In genomic region chr16:89973235-89973634, GRCh38 we compare ENCODE assay signal across 8 cellular contexts.
DNase-seq lines count a peak whose midpoint lies in the region; ATAC-seq lines count a peak whose summit lies in the region.

No MANE protein-coding gene starts in this region.

- H3K36me3 Mint-ChIP-seq in central memory CD8-positive, alpha-beta T cell (ENCODE audit: insufficient read depth): peaks cover 17% of the 10 kb centered on the region

- H3K27ac Mint-ChIP-seq in central memory CD8-positive, alpha-beta T cell (ENCODE audit: low read depth): peak overlapping the region; percentile 100

- no peak for DNase-seq in central memory CD8-positive, alpha-beta T cell (ENCODE audit: low spot score in 2 of 2)
- DNase-seq in NCI-H526 (lab: John Stamatoyannopoulos, UW) (no peak), GOT3 (lab: John Stamatoyannopoulos, UW) (no peak), pons (ENCODE audit: low spot score) (no peak)

- ATAC-seq in central memory CD8-positive, alpha-beta T cell (replicated peaks; ENCODE audit: extremely low read depth, poor library complexity, severe bottlenecking): no peak
- ATAC-seq in HG02571 (IDR thresholded peaks at IDR 0.05; ENCODE audit: unreplicated experiment): no peak

- H3K27me3 ChIP-seq in ACC112 (ENCODE audit: insufficient read depth, low read length): no peaks in the 10 kb centered on the region
- no peaks in the 10 kb centered on the region for H3K27me3 ChIP-seq in HUES6 (ENCODE audit: control insufficient read depth, insufficient read depth, low read length)
- H3K27me3 ChIP-seq in muscle layer of duodenum (ENCODE audit: low read depth, low read length): no peaks in the 10 kb centered on the region

- H3K4me1 ChIP-seq in ACC112 (ENCODE audit: control insufficient read depth, insufficient read depth, low read length, unreplicated experiment): peaks cover 18% of the 10 kb centered on the region
- H3K4me1 ChIP-seq in HUES6 (ENCODE audit: control insufficient read depth, insufficient read depth, low read length): 0 out of 2 replicates have a peak, but pooled peaks cover 5% of the 10 kb centered on the region
- peaks cover 0 to 28% of the 10 kb centered on the region in 2 donors for H3K4me1 ChIP-seq in muscle layer of duodenum (ENCODE audit: control insufficient read depth in 1 of 2, insufficient read depth in 2 of 2, low read length in 2 of 2)

- H3K79me2 ChIP-seq in ACC112 (ENCODE audit: control insufficient read depth, insufficient read depth, low read length, unreplicated experiment): peaks cover 66% of the 10 kb centered on the region

- H3K4me1 Mint-ChIP-seq in central memory CD8-positive, alpha-beta T cell: peaks cover 20% of the 10 kb centered on the region

- H3K36me3 ChIP-seq in ACC112 (ENCODE audit: insufficient read depth, low read length) (peaks cover 13% of the 10 kb centered on the region; the same call in 1 of the 2 replicates), HUES6 (ENCODE audit: control insufficient read depth, insufficient read depth, low read length) (peaks cover 28% of the 10 kb centered on the region), muscle layer of duodenum (ENCODE audit: control insufficient read depth in 1 of 2, insufficient read depth in 2 of 2, low read length in 2 of 2) (peaks cover 7 to 12% of the 10 kb centered on the region in 2 donors)

- peak overlapping the region; percentile 98 for H3K9ac ChIP-seq in HUES6 (ENCODE audit: low read length)

- no peaks in the 10 kb centered on the region for H3K27me3 Mint-ChIP-seq in central memory CD8-positive, alpha-beta T cell

- H3K9me3 ChIP-seq in HUES6 (ENCODE audit: control insufficient read depth, insufficient read depth, low read depth, low read length) (peaks cover 9% of the 10 kb centered on the region; the same call in 1 of the 2 replicates), muscle layer of duodenum (ENCODE audit: control insufficient read depth in 1 of 2, low read length in 2 of 2) (no peaks in the 10 kb centered on the region)

- H2AFZ ChIP-seq in ACC112 (ENCODE audit: low read length, unreplicated experiment): peak overlapping the region; percentile 91

- H3K9me3 Mint-ChIP-seq in central memory CD8-positive, alpha-beta T cell: no peaks in the 10 kb centered on the region

- H3K27ac ChIP-seq in ACC112 (ENCODE audit: low read depth, low read length): peak overlapping the region; percentile 85; the same call in 1 of the 2 replicates
- H3K27ac ChIP-seq in HUES6 (ENCODE audit: low read depth, low read length): no peak overlapping the region
- peak overlapping the region; percentile 69 for H3K27ac ChIP-seq in muscle layer of duodenum (ENCODE audit: low read length)

- peak overlapping the region; percentile 90 for H3K4me3 ChIP-seq in ACC112 (ENCODE audit: low read depth, low read length)
- H3K4me3 ChIP-seq in HUES6 (ENCODE audit: low read depth, low read length): peak overlapping the region; percentile 90
- H3K4me3 ChIP-seq in muscle layer of duodenum (ENCODE audit: low read depth in 1 of 2, low read length in 2 of 2): peak overlapping the region; percentile 88 to 94

- H3K4me3 Mint-ChIP-seq in central memory CD8-positive, alpha-beta T cell: peak overlapping the region; percentile 99
